Comparison of ENCODE assay signal across 8 cellular contexts in genomic region chr22:37166675-37167066, GRCh38. TPM values are rescaled to one million over a fixed set of nuclear protein-coding genes. Genes with fewer than 3 reads are reported as not detected.
A peak's percentile ranks its signal among the peaks of the same experiment; 100 is the strongest.
DNase-seq lines count a peak whose midpoint lies in the region; ATAC-seq, FAIRE-seq and TF ChIP-seq lines count a peak whose summit lies in the region.

No MANE protein-coding gene starts in this region.

- peaks cover 46% of the 10 kb centered on the region for H3K27me3 Mint-ChIP-seq in Calu3 (ENCODE audit: unreplicated experiment)
- no peaks in the 10 kb centered on the region for H3K27me3 Mint-ChIP-seq in activated naive CD8-positive, alpha-beta T cell treated with anti-CD3 and anti-CD28 coated beads for 36 hours

- DNase-seq in Calu3 (peak; percentile 86), T follicular helper cell (ENCODE audit: low read depth) (peak; percentile 71), cardiac septum (ENCODE audit: low spot score) (peak; percentile 93), putamen (ENCODE audit: low spot score) (peak; percentile 63), urothelium cell line (ENCODE audit: low spot score) (peak; percentile 90)
- peak; percentile 81 for DNase-seq in activated naive CD8-positive, alpha-beta T cell treated with anti-CD3 and anti-CD28 coated beads for 36 hours

- no peaks in the 10 kb centered on the region for H3K36me3 Mint-ChIP-seq in Calu3 (ENCODE audit: insufficient read depth, unreplicated experiment)
- H3K36me3 Mint-ChIP-seq in activated naive CD8-positive, alpha-beta T cell treated with anti-CD3 and anti-CD28 coated beads for 36 hours: no peaks in the 10 kb centered on the region

- no peak overlapping the region for H3K27ac Mint-ChIP-seq in Calu3 (ENCODE audit: unreplicated experiment)
- H3K27ac Mint-ChIP-seq in activated naive CD8-positive, alpha-beta T cell treated with anti-CD3 and anti-CD28 coated beads for 36 hours: peak overlapping the region; percentile 75

- peaks cover 20% of the 10 kb centered on the region for H3K4me1 Mint-ChIP-seq in Calu3 (ENCODE audit: low read depth, unreplicated experiment)
- H3K4me1 Mint-ChIP-seq in activated naive CD8-positive, alpha-beta T cell treated with anti-CD3 and anti-CD28 coated beads for 36 hours: peaks cover 77% of the 10 kb centered on the region

- CTCF ChIA-PET in Calu3 (lab: Charles Lee): interaction anchor here (1.3 to 1.7 kb wide), 2 partner anchors 31 to 33 kb away, joined by 8 to 9 read pairs; no protein-coding TSS in a partner anchor

- H3K9me3 Mint-ChIP-seq in Calu3 (ENCODE audit: low read depth, unreplicated experiment): no peaks in the 10 kb centered on the region
- no peaks in the 10 kb centered on the region for H3K9me3 Mint-ChIP-seq in activated naive CD8-positive, alpha-beta T cell treated with anti-CD3 and anti-CD28 coated beads for 36 hours

- ATAC-seq in GM18870 (IDR thresholded peaks at IDR 0.05; ENCODE audit: unreplicated experiment): no peak

- peak; percentile 91 for TF ChIP-seq RAD21 in Ishikawa (IDR thresholded peaks at IDR 0.05; ENCODE audit: low read depth)

- TF ChIP-seq CTCF in Calu3 (IDR thresholded peaks at IDR 0.05; ENCODE audit: unreplicated experiment): peak; percentile 91

- intact Hi-C loops in Calu3 (cut with micrococcal nuclease; ENCODE audit: unreplicated experiment): loop anchor here (1.0 to 10.0 kb wide), 2 partner anchors 32 to 88 kb away; no protein-coding TSS in a partner anchor
- intact Hi-C loops in cardiac septum (cut with DNase I): loop anchor here (1.0 to 10.0 kb wide), 4 partner anchors 33 to 392 kb away; partner anchors contain the start of gene IFT27

- TF ChIP-seq EP300 in Ishikawa (IDR thresholded peaks at IDR 0.05; ENCODE audit: borderline replicate concordance): no peak

- FAIRE-seq in urothelium cell line (lab: Jason Lieb, UNC): peak; percentile 97

- BruUV-seq in Calu3 (replicated peaks; lab: Mats Ljungman, UMichigan): no TSS peak

- H3K4me3 Mint-ChIP-seq in Calu3 (ENCODE audit: low read depth, unreplicated experiment): no peak overlapping the region
- H3K4me3 Mint-ChIP-seq in activated naive CD8-positive, alpha-beta T cell treated with anti-CD3 and anti-CD28 coated beads for 36 hours: peak overlapping the region; percentile 69

TF ChIP-seq in Ishikawa, 13 proteins besides CTCF, POLR2A, EP300 and RAD21:
- TF ChIP-seq MAX (IDR thresholded peaks at IDR 0.05) (peak; percentile 70), CEBPB (IDR thresholded peaks at IDR 0.05) (no peak)

RNA-seq across cellular contexts. Expression of gene IL2RB, which starts 17.0 kb away (rescaled TPM):
- not detected in 2 replicates for total RNA-seq in Calu3 (2022)
- 100 to 1,000 TPM; 148 to 149 TPM for total RNA-seq in activated naive CD8-positive, alpha-beta T cell treated with anti-CD3 and anti-CD28 coated beads for 36 hours
- 0.51 TPM for total RNA-seq in cardiac septum

RNA-seq across cellular contexts. Expression of gene C1QTNF6, which starts 21.4 kb away (rescaled TPM):
- 6.2 and 7.5 TPM in 2 replicates for total RNA-seq in Calu3 (2022)
- total RNA-seq in activated naive CD8-positive, alpha-beta T cell treated with anti-CD3 and anti-CD28 coated beads for 36 hours: 1 to 10 TPM; 2.7 to 3.2 TPM
- 2.8 TPM for total RNA-seq in cardiac septum

RNA-seq across cellular contexts. Expression of gene SSTR3, which starts 45.6 kb away (rescaled TPM):
- total RNA-seq in Calu3 (2022) (not detected in 2 replicates), cardiac septum (not detected)
- total RNA-seq in activated naive CD8-positive, alpha-beta T cell treated with anti-CD3 and anti-CD28 coated beads for 36 hours: 1 to 10 TPM; 7.1 to 7.4 TPM

RNA-seq across cellular contexts. Expression of gene TMPRSS6, which starts 57.2 kb away (rescaled TPM):
- total RNA-seq in Calu3 (2022) (not detected in 2 replicates), cardiac septum (not detected)
- 1 to 10 TPM; 1.8 to 2.0 TPM for total RNA-seq in activated naive CD8-positive, alpha-beta T cell treated with anti-CD3 and anti-CD28 coated beads for 36 hours

Comparison
In these comparisons a context has a peak if more than half of its experiments do, and no peak if none do; other contexts are left out.
1. RNA of gene IL2RB, which starts 17.0 kb away (total RNA-seq): 148 to 149 TPM in activated naive CD8-positive, alpha-beta T cell treated with anti-CD3 and anti-CD28 coated beads for 36 hours; 0.51 TPM in cardiac septum (single experiment) and not detected in Calu3; every median in the first group is over 10 times any median in the second.
2. Peak in every context shown above with its lines, with median percentiles within 50 percentile points of each other: DNase-seq.